Comparison of ENCODE assay signal across 2 cellular contexts in genomic region chr3:124663690-124664089, GRCh38.
TF ChIP-seq lines count a peak whose summit lies in the region.

No MANE protein-coding gene starts in this region.

TF ChIP-seq in liver, 16 proteins besides CTCF, POLR2A, EP300 and RAD21 (continued from another document):
- no peak for TF ChIP-seq ZBTB33 (IDR thresholded peaks at IDR 0.05)
- TF ChIP-seq YY1 (IDR thresholded peaks at IDR 0.05) = no peak
TF ChIP-seq in liver: peak in this region for 0.

TF ChIP-seq in HepG2, 621 proteins besides CTCF, POLR2A, EP300 and RAD21 (continued from another document):
- TF ChIP-seq ZNF276 (CRISPR knock-in tag; IDR thresholded peaks at IDR 0.05; ENCODE audit: low read depth) = no peak
- TF ChIP-seq NFATC3 (CRISPR knock-in tag; IDR thresholded peaks at IDR 0.05) = no peak
- no peak for TF ChIP-seq MED13 (CRISPR knock-in tag; IDR thresholded peaks at IDR 0.05)
- no peak for TF ChIP-seq RBAK (CRISPR knock-in tag; IDR thresholded peaks at IDR 0.05)
